In the genomic region with DNA sequence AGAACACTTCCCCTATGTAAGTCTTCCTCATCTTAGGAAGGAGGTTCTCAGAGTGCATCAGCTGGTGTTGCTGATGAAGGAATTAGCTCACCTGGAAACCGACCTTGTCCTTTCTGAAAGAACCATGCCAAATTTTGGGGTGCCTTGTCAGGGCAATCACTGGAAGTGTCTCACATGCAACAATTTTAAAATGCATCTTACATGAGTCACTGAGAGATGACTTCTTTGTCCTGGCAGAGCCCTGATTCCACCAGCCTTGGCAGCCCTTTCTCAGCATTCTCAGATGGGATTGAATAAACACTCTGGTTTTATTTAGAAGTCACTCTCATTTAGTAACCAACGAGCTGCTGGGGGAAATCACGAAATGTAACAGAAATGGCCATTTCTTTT, we compare ENCODE assay signal across 11 cellular contexts. TPM values are rescaled to one million over a fixed set of nuclear protein-coding genes. Genes with fewer than 3 reads are reported as not detected.
DNase-seq lines count a peak whose midpoint lies in the region; ATAC-seq and TF ChIP-seq lines count a peak whose summit lies in the region.
"Had no signal": no experiment of that assay in that cellular context is flagged by ENCODE, and none has a peak within 500 bp of the region (broad histone marks: within the 10 kb centered on the region; RNA-seq: fewer than 3 reads in every experiment).

No MANE protein-coding gene starts in this region.

- POLR2A ChIA-PET in A673 (lab: Charles Lee; ENCODE audit: low non-redundant PET) = interaction anchor here (0.7 kb wide), 1 partner anchor 75 kb away, joined by 4 read pairs; no protein-coding TSS in a partner anchor

- H4K8ac ChIP-seq in mesenchymal stem cell (ENCODE audit: low read length) = no peak overlapping the region

- no peak overlapping the region for H2BK5ac ChIP-seq in mesenchymal stem cell (ENCODE audit: low read depth, low read length, poor library complexity, severe bottlenecking)

- CTCF ChIA-PET in A673 (lab: Charles Lee) (no interaction called here), mammary epithelial cell (lab: Charles Lee; ENCODE audit: low non-redundant PET) (interaction anchor here (0.6 kb wide), 2 partner anchors 20 to 151 kb away, joined by 3 to 10 read pairs; no protein-coding TSS in a partner anchor)

- H2BK12ac ChIP-seq in mesenchymal stem cell (ENCODE audit: low read length in 2 of 2) = no peak overlapping the region

- dilution Hi-C loops in mammary epithelial cell (cut with HindIII; ENCODE audit: low sequenced_read_pairs) = no loop called here

- no peak for TF ChIP-seq RAD21 in Ishikawa (IDR thresholded peaks at IDR 0.05; ENCODE audit: low read depth)

- H3K27ac Mint-ChIP-seq in stimulated activated effector memory CD8-positive, alpha-beta T cell treated with anti-CD3 and anti-CD28 coated beads, Interleukin-12 subunit alpha, Interleukin-12 subunit beta, amount 100 ng/mL, for 72 hours = no peak overlapping the region

- 0 out of 2 replicates have a peak, but pooled peaks have one; percentile 10 for TF ChIP-seq EP300 in Ishikawa (IDR thresholded peaks at IDR 0.05; ENCODE audit: borderline replicate concordance)

- no peaks in the 10 kb centered on the region for H4K20me1 ChIP-seq in mammary epithelial cell (ENCODE audit: insufficient read depth, low read length)

- H3K4ac ChIP-seq in mesenchymal stem cell (ENCODE audit: low read depth in 1 of 2, low read length in 2 of 2) = no peak overlapping the region

- H3K23ac ChIP-seq in mesenchymal stem cell (ENCODE audit: low read length in 2 of 2) = no peak overlapping the region

- no peak overlapping the region for H2AK5ac ChIP-seq in mesenchymal stem cell (ENCODE audit: low read length, severe bottlenecking)

- H2AFZ ChIP-seq in mammary epithelial cell (ENCODE audit: low read depth, low read length) (no peak overlapping the region), mesenchymal stem cell (ENCODE audit: low read depth, low read length) (no peak overlapping the region)

- TF ChIP-seq CTCF in A673 (conservative IDR thresholded peaks at IDR 0.05; ENCODE audit: low read depth, low read length) = no peak
- TF ChIP-seq CTCF in mammary epithelial cell (conservative IDR thresholded peaks at IDR 0.05 in 1 of 2, IDR thresholded peaks at IDR 0.05 in 1 of 2; ENCODE audit: extremely low read depth in 1 of 2, insufficient read depth in 1 of 2, low read depth in 1 of 2, low read length in 2 of 2) = no peak

- H3K4me3 ChIP-seq in A673 (ENCODE audit: low read depth, low read length, poor library complexity, severe bottlenecking) (no peak overlapping the region), mammary epithelial cell (replicated peaks in 1 of 3; ENCODE audit: insufficient read depth in 1 of 3, low read depth in 2 of 3, low read length in 3 of 3) (no peak overlapping the region), mesenchymal stem cell (ENCODE audit: insufficient read depth in 1 of 2, low read depth in 1 of 2, low read length in 2 of 2) (peak overlapping the region in 1 of 2 experiments; percentile 53)

- H3K9me3 ChIP-seq in A673 (ENCODE audit: low read depth, low read length, poor library complexity, severe bottlenecking) (peaks cover 5% of the 10 kb centered on the region), mammary epithelial cell (replicated peaks; ENCODE audit: insufficient read depth, low read length) (peaks cover 2% of the 10 kb centered on the region), mesenchymal stem cell (ENCODE audit: control insufficient read depth, low read length) (peaks cover 7% of the 10 kb centered on the region)

- H3K27me3 ChIP-seq in A673 (replicated peaks; ENCODE audit: insufficient read depth, low read depth, low read length, poor library complexity) (no peaks in the 10 kb centered on the region), mammary epithelial cell (ENCODE audit: insufficient read depth, low read length) (no peaks in the 10 kb centered on the region), mesenchymal stem cell (ENCODE audit: control insufficient read depth in 1 of 2, insufficient read depth in 1 of 2, low read length in 2 of 2) (no peaks in the 10 kb centered on the region)

- no peak overlapping the region for H3K18ac ChIP-seq in mesenchymal stem cell (ENCODE audit: low read depth in 1 of 2, low read length in 2 of 2)

- no peaks in the 10 kb centered on the region for H3K36me3 ChIP-seq in A673 (ENCODE audit: insufficient read depth, low read length, poor library complexity, severe bottlenecking)
- no peaks in the 10 kb centered on the region for H3K36me3 ChIP-seq in mammary epithelial cell (ENCODE audit: insufficient read depth, low read length)
- no peaks in the 10 kb centered on the region for H3K36me3 ChIP-seq in mesenchymal stem cell (ENCODE audit: control insufficient read depth in 1 of 2, insufficient read depth in 2 of 2, low read depth in 1 of 2, low read length in 2 of 2)

- peak; percentile 50 for DNase-seq in A673 (ENCODE audit: low spot score)
- peak; percentile 66 for DNase-seq in mammary epithelial cell
- peak; percentile 59 for DNase-seq in mesenchymal stem cell
- no peak for DNase-seq in central memory CD4-positive, alpha-beta T cell
- DNase-seq in stimulated activated CD4-positive, alpha-beta T cell treated with anti-CD3 and anti-CD28 coated beads, Interleukin-15, amount 100 ng/mL, for 24 hours = no peak
- no peak for DNase-seq in left lobe of liver (ENCODE audit: low spot score)
- no peak for DNase-seq in stimulated activated effector memory CD8-positive, alpha-beta T cell treated with anti-CD3 and anti-CD28 coated beads, Interleukin-12 subunit alpha, Interleukin-12 subunit beta, amount 100 ng/mL, for 72 hours (ENCODE audit: low spot score in 2 of 2)
- DNase-seq: NCI-H2171 treated with DMSO at 0.1 percent for 48 hours; stimulated activated CD4-positive, alpha-beta T cell treated with anti-CD3 and anti-CD28 coated beads, Interleukin-2, amount 100 ng/mL, for 24 hours had no signal

- no peak overlapping the region for H3K4me3 Mint-ChIP-seq in stimulated activated effector memory CD8-positive, alpha-beta T cell treated with anti-CD3 and anti-CD28 coated beads, Interleukin-12 subunit alpha, Interleukin-12 subunit beta, amount 100 ng/mL, for 72 hours

- in situ Hi-C loops in mammary epithelial cell (cut with MboI; ENCODE audit: low sequenced_read_pairs in 2 of 2) = no loop called here

- no peak overlapping the region for H2BK120ac ChIP-seq in mesenchymal stem cell (ENCODE audit: low read depth, low read length)

- H3K79me1 ChIP-seq in mesenchymal stem cell (replicated peaks; ENCODE audit: low read length, poor library complexity, severe bottlenecking) = peaks cover under 1% of the 10 kb centered on the region

- 21% methylated on average over 3 of the region's 3 CpGs for WGBS in mammary epithelial cell (ENCODE audit: low coverage, missing lambda C conversion rate)
- 75% methylated on average over 1 of the region's 3 CpGs for WGBS in mesenchymal stem cell

- H3K4me1 Mint-ChIP-seq in stimulated activated effector memory CD8-positive, alpha-beta T cell treated with anti-CD3 and anti-CD28 coated beads, Interleukin-12 subunit alpha, Interleukin-12 subunit beta, amount 100 ng/mL, for 72 hours = peaks cover 6% of the 10 kb centered on the region

- intact Hi-C loops in A673 (cut with micrococcal nuclease; ENCODE audit: unreplicated experiment) = loop anchor here (2.0 to 5.0 kb wide), 3 partner anchors 18 to 185 kb away; a partner anchor contains a TSS
- intact Hi-C loops in mammary epithelial cell (cut with micrococcal nuclease) = loop anchor here (5.0 kb wide), 1 partner anchor 240 kb away; no protein-coding TSS in a partner anchor

- H2BK15ac ChIP-seq in mesenchymal stem cell (ENCODE audit: low read depth, poor library complexity, severe bottlenecking) = no peak overlapping the region

- H3K4me1 ChIP-seq in A673 (ENCODE audit: insufficient read depth, low read length, poor library complexity, severe bottlenecking) = peaks cover 34% of the 10 kb centered on the region
- H3K4me1 ChIP-seq in mammary epithelial cell (ENCODE audit: insufficient read depth, low read length) = peaks cover 45% of the 10 kb centered on the region
- H3K4me1 ChIP-seq in mesenchymal stem cell (ENCODE audit: control insufficient read depth, insufficient read depth, low read depth, low read length) = peaks cover 10% of the 10 kb centered on the region

- H3K4me2 ChIP-seq in mammary epithelial cell (ENCODE audit: insufficient read depth, low read depth, low read length) (peak overlapping the region; percentile 52), mesenchymal stem cell (ENCODE audit: low read length, poor library complexity, severe bottlenecking) (no peak overlapping the region)

- peaks cover 8% of the 10 kb centered on the region for H3K79me2 ChIP-seq in mammary epithelial cell (ENCODE audit: insufficient read depth, low read length)

- no peak overlapping the region for H3K14ac ChIP-seq in mesenchymal stem cell (ENCODE audit: low read length in 2 of 2)

- H4K91ac ChIP-seq in mesenchymal stem cell (ENCODE audit: low read length) = no peak overlapping the region

- ATAC-seq in left lobe of liver = no peak
- no peak for ATAC-seq in stimulated activated effector memory CD8-positive, alpha-beta T cell treated with anti-CD3 and anti-CD28 coated beads, Interleukin-12 subunit alpha, Interleukin-12 subunit beta, amount 100 ng/mL, for 72 hours

- no peak overlapping the region for H3K9ac ChIP-seq in mammary epithelial cell (ENCODE audit: insufficient read depth, low read length)
- H3K9ac ChIP-seq in mesenchymal stem cell (ENCODE audit: low read length) = peak overlapping the region; percentile 86

- peak overlapping the region; percentile 57 for H3K27ac ChIP-seq in A673 (ENCODE audit: low read depth, low read length, poor library complexity, severe bottlenecking)
- H3K27ac ChIP-seq in mammary epithelial cell (ENCODE audit: insufficient read depth, low read depth, low read length) = peak overlapping the region; percentile 29
- H3K27ac ChIP-seq in mesenchymal stem cell (ENCODE audit: low read length, poor library complexity, severe bottlenecking) = peak overlapping the region; percentile 82

- H3K9me3 Mint-ChIP-seq in stimulated activated effector memory CD8-positive, alpha-beta T cell treated with anti-CD3 and anti-CD28 coated beads, Interleukin-12 subunit alpha, Interleukin-12 subunit beta, amount 100 ng/mL, for 72 hours = peaks cover 5% of the 10 kb centered on the region

- H3K36me3 Mint-ChIP-seq in stimulated activated effector memory CD8-positive, alpha-beta T cell treated with anti-CD3 and anti-CD28 coated beads, Interleukin-12 subunit alpha, Interleukin-12 subunit beta, amount 100 ng/mL, for 72 hours = no peaks in the 10 kb centered on the region

- BruUV-seq in A673 (replicated peaks; lab: Mats Ljungman, UMichigan) (no TSS peak), mammary epithelial cell (replicated peaks; lab: Mats Ljungman, UMichigan) (no TSS peak)

RNA-seq across cellular contexts. Expression of a gene that starts 3.8 kb away (rescaled TPM):
- 35.6 and 39.3 TPM in 2 replicates for total RNA-seq in A673 (2021)
- 10 to 100 TPM; 12.7 to 15.0 TPM for total RNA-seq in mammary epithelial cell
- 6.8 TPM for polyA plus RNA-seq in mammary epithelial cell
- polyA minus RNA-seq in mammary epithelial cell = 18.6 TPM
- polyA plus RNA-seq in mesenchymal stem cell (2013, experiment 1 of 2) = 4.3 TPM
- polyA plus RNA-seq in mesenchymal stem cell (2013, experiment 2 of 2) = 4.2 TPM
- 12.1 TPM for total RNA-seq in left lobe of liver
- total RNA-seq: T-helper 2 cell treated with Interferon-gamma antibody and Interleukin-4, amounts not matched to agents 100 ng/mL and 5 ng/mL, for 36 hours had no signal

Comparison
In these comparisons a context has a peak if more than half of its experiments do, and no peak if none do; other contexts are left out.
1. DNase-seq: peak in A673 (single experiment), mammary epithelial cell (single experiment) and mesenchymal stem cell (single experiment); none in central memory CD4-positive, alpha-beta T cell (single experiment), stimulated activated CD4-positive, alpha-beta T cell treated with anti-CD3 and anti-CD28 coated beads, Interleukin-15, amount 100 ng/mL, for 24 hours (single experiment), left lobe of liver (single experiment) and stimulated activated effector memory CD8-positive, alpha-beta T cell treated with anti-CD3 and anti-CD28 coated beads, Interleukin-12 subunit alpha, Interleukin-12 subunit beta, amount 100 ng/mL, for 72 hours (0 of 2).
2. H3K27ac ChIP-seq: peak in every context shown above with its lines; median percentile 82 in mesenchymal stem cell; 57 in A673; 29 in mammary epithelial cell.